Comparison of ENCODE assay signal across 15 cellular contexts in the genomic region with DNA sequence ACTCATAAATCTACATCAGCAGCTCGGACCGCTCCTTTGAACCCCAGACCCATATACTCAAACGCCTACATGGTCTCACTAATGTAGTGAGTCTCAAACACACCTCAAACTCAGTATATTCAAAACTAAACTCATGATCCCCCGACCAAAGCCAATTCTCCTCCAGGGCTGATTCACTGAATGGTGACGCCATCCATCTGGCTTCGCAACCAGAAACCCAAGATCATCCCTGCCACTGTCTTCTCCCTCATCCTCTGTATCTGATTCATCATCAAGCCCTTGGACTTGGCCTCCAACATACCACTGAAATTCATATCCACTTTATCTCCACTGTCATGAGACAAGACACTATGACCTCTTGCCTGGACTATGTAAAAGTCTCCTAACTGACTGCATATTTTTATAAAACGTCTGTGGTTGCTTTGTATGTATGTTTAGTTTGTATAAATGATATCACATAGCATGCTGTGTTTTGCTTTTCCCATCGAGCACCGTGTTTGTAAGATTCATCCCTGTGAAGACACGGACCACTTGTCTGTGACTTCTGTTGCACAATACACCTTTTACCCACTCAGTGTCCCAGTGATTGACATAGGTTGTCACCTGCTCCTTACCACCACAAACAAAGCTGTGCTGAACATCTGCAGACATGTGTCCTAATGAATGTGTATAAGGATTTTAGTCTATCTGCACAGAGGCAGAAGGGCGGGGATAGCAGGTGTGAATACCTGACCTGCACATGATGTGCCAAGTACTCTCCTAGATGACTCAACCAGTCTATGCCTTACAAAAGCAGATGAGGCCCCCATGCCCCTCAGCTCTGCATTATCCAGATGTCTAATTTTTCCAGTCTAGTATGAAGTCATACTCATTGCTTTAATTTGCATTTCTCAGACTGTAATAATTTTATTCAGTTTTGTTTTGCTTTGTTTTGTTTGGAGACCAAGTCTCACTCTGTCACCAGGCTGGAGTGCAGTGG.
DNase-seq lines count a peak whose midpoint lies in the region; ATAC-seq and TF ChIP-seq lines count a peak whose summit lies in the region.
"Had no signal": no experiment of that assay in that cellular context is flagged by ENCODE, and none has a peak within 500 bp of the region (broad histone marks: within the 10 kb centered on the region; RNA-seq: fewer than 3 reads in every experiment).

No MANE protein-coding gene starts in this region.

- no peaks in the 10 kb centered on the region for H3F3A ChIP-seq in PC-3 (ENCODE audit: low read length, unreplicated experiment)

- H3K27ac ChIP-seq in osteoblast (ENCODE audit: low read depth, low read length) = peak overlapping the region; percentile 86
- H3K27ac ChIP-seq in PC-3 (ENCODE audit: low read length) = no peak overlapping the region
- no peak overlapping the region for H3K27ac ChIP-seq in coronary artery
- H3K27ac ChIP-seq: ovary, Peyer's patch, tibial artery had no signal

- H3K4me1 ChIP-seq in osteoblast (ENCODE audit: insufficient read depth, low read length) (peaks cover 48% of the 10 kb centered on the region), PC-3 (ENCODE audit: insufficient read depth, low read length) (peaks cover 9% of the 10 kb centered on the region)
- H3K4me1 ChIP-seq: Caco-2, Peyer's patch had no signal

- no peak overlapping the region for H3K9ac ChIP-seq in PC-3 (ENCODE audit: low read length)

- DNase-seq in GM04503 (ENCODE audit: low read depth) (peak; percentile 45), NCI-H69 (lab: John Stamatoyannopoulos, UW) (peak; percentile 11), epithelial cell of esophagus (ENCODE audit: low read depth) (peak; percentile 57), osteoblast (ENCODE audit: insufficient read length, low spot score, missing footprints) (peak; percentile 95), PC-3 (no peak), SKM-1 (lab: John Stamatoyannopoulos, UW; ENCODE audit: unreplicated experiment) (no peak), coronary artery (ENCODE audit: low spot score) (no peak)
- DNase-seq: activated CD8-positive, alpha-beta memory T cell treated with anti-CD3 and anti-CD28 coated beads for 24 hours; activated naive CD4-positive, alpha-beta T cell treated with anti-CD3 and anti-CD28 coated beads for 36 hours; Caco-2; mesendoderm; ovary; Peyer's patch; T-helper 9 cell; tibial artery had no signal

- H3K9me3 ChIP-seq in osteoblast (ENCODE audit: low read depth, low read length) = no peaks in the 10 kb centered on the region
- H3K9me3 ChIP-seq in PC-3 (ENCODE audit: low read length) = no peaks in the 10 kb centered on the region
- H3K9me3 ChIP-seq: Caco-2, ovary, Peyer's patch, tibial artery had no signal

- H3K36me3 ChIP-seq in osteoblast (ENCODE audit: insufficient read depth, low read length) (no peaks in the 10 kb centered on the region), PC-3 (ENCODE audit: low read depth, low read length) (no peaks in the 10 kb centered on the region)
- H3K36me3 ChIP-seq: ovary, Peyer's patch, tibial artery had no signal

- intact Hi-C loops in PC-3 (cut with micrococcal nuclease) = no loop called here

- no peak for TF ChIP-seq CTCF in epithelial cell of esophagus (IDR thresholded peaks at IDR 0.05; ENCODE audit: insufficient read depth, low read depth, low read length, missing control alignments)
- TF ChIP-seq CTCF in osteoblast (IDR thresholded peaks at IDR 0.05; ENCODE audit: extremely low read depth, low read depth, low read length) = no peak
- no peak for TF ChIP-seq CTCF in PC-3 (conservative IDR thresholded peaks at IDR 0.05; ENCODE audit: low read depth, low read length)
- no peak for TF ChIP-seq CTCF in coronary artery (IDR thresholded peaks at IDR 0.05)

- no peak overlapping the region for H2AFZ ChIP-seq in osteoblast (ENCODE audit: low read length)
- no peak overlapping the region for H2AFZ ChIP-seq in PC-3 (ENCODE audit: low read length)

- H4K20me1 ChIP-seq in osteoblast (ENCODE audit: insufficient read depth, low read length) (no peaks in the 10 kb centered on the region), PC-3 (ENCODE audit: low read length) (no peaks in the 10 kb centered on the region)

- BruUV-seq in PC-3 (replicated peaks; lab: Mats Ljungman, UMichigan) = no TSS peak

- H3K4me3 ChIP-seq in epithelial cell of esophagus (ENCODE audit: low read length) = no peak overlapping the region
- no peak overlapping the region for H3K4me3 ChIP-seq in osteoblast (ENCODE audit: insufficient read depth, low read length)
- H3K4me3 ChIP-seq in PC-3 (ENCODE audit: low read length) = no peak overlapping the region
- no peak overlapping the region for H3K4me3 ChIP-seq in coronary artery
- H3K4me3 ChIP-seq: ovary, Peyer's patch, tibial artery had no signal

- POLR2A ChIA-PET in PC-3 (lab: Charles Lee; ENCODE audit: unreplicated experiment) = no interaction called here

- H3K27me3 ChIP-seq in osteoblast (ENCODE audit: insufficient read depth, low read length) (no peaks in the 10 kb centered on the region), PC-3 (ENCODE audit: low read length) (no peaks in the 10 kb centered on the region)
- H3K27me3 ChIP-seq: ovary, Peyer's patch, tibial artery had no signal

- CTCF ChIA-PET in PC-3 (lab: Charles Lee) = no interaction called here

- H3K9me2 ChIP-seq in PC-3 (replicated peaks; ENCODE audit: low read length) = no peaks in the 10 kb centered on the region

- H3K4me2 ChIP-seq in osteoblast (ENCODE audit: insufficient read depth, low read length) (peak overlapping the region; percentile 19), PC-3 (ENCODE audit: low read length) (no peak overlapping the region)

- H3K79me2 ChIP-seq in osteoblast (ENCODE audit: insufficient read depth, low read length) (no peaks in the 10 kb centered on the region), PC-3 (ENCODE audit: low read length) (no peaks in the 10 kb centered on the region)

- no peak for ATAC-seq in PC-3

Comparison
In these comparisons a context has a peak if more than half of its experiments do, and no peak if none do; other contexts are left out.
1. DNase-seq: peak in GM04503 (single experiment), NCI-H69 (single experiment), epithelial cell of esophagus (single experiment) and osteoblast (single experiment); none in PC-3 (single experiment), SKM-1 (single experiment) and coronary artery (single experiment).